19 cellular contexts compared by ENCODE assay signal in the genomic region with DNA sequence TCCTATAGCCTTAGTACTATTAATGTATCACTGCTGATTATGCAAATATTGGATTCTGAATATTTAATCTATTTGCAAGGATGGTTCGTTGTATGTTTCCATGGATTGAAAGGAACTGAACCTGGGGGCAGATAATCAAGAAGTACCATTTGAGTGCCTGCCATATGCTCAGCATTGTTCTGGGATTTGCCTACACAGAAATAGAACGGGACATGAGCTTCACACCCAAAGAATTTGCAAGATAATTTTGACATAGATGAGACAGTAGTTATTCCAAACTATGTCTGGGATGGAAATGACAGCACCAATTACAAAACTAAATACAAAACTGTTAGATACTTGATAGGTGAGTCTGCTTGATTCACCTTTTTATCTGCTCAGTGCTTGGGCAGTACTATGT.
"Had no signal": no experiment of that assay in that cellular context is flagged by ENCODE, and none has a peak within 500 bp of the region (broad histone marks: within the 10 kb centered on the region; RNA-seq: fewer than 3 reads in every experiment).

No MANE protein-coding gene starts in this region.

- H3K27me3 ChIP-seq: dorsolateral prefrontal cortex, esophagus muscularis mucosa, gastroesophageal sphincter, heart left ventricle, hepatocyte, left lung had no signal

- H3K36me3 ChIP-seq: left lung, lower lobe of right lung had no signal

- H3K79me2 ChIP-seq: hepatocyte had no signal

- H3K27ac ChIP-seq: coronary artery, esophagus muscularis mucosa, foreskin keratinocyte, gastroesophageal sphincter, hepatocyte, left lung, lower lobe of right lung had no signal

- DNase-seq: dermis blood vessel endothelial cell; dorsolateral prefrontal cortex; effector CD4-positive, alpha-beta T cell; effector memory CD4-positive, alpha-beta T cell; foreskin keratinocyte; heart left ventricle; hypothalamus; immature natural killer cell; islet precursor cell; kidney; kidney glomerular epithelial cell; left lung; lower lobe of right lung; mesenchymal stem cell; mucosa of descending colon had no signal

- H3K4me3 ChIP-seq: coronary artery, dorsolateral prefrontal cortex, esophagus muscularis mucosa, gastroesophageal sphincter, heart left ventricle, hepatocyte, left lung, lower lobe of right lung, mucosa of descending colon had no signal

- H2AFZ ChIP-seq: hepatocyte had no signal

- ATAC-seq: foreskin keratinocyte, gastroesophageal sphincter, left lung, lower lobe of right lung, mucosa of descending colon had no signal

- H3K4me2 ChIP-seq: hepatocyte had no signal

- H3K4me1 ChIP-seq: foreskin keratinocyte, lower lobe of right lung had no signal
